9 cellular contexts compared by ENCODE assay signal in genomic region chr19:10104665-10105221, GRCh38. TPM values are rescaled to one million over a fixed set of nuclear protein-coding genes. Genes with fewer than 3 reads are reported as not detected.
DNase-seq lines count a peak whose midpoint lies in the region; ATAC-seq, FAIRE-seq and TF ChIP-seq lines count a peak whose summit lies in the region.
"Had no signal": no experiment of that assay in that cellular context is flagged by ENCODE, and none has a peak within 500 bp of the region (broad histone marks: within the 10 kb centered on the region; RNA-seq: fewer than 3 reads in every experiment).

No MANE protein-coding gene starts in this region.

- no peaks in the 10 kb centered on the region for H3K9me3 Mint-ChIP-seq in activated CD8-positive, alpha-beta memory T cell treated with anti-CD3 and anti-CD28 coated beads, Interleukin-2, amount 10 ng/mL, durations not matched to agents 7 days and 5 days (ENCODE audit: low read depth)

- TF ChIP-seq CTCF in mucosa of descending colon (IDR thresholded peaks at IDR 0.05): no peak

- peaks cover 13% of the 10 kb centered on the region for H3K4me1 ChIP-seq in mucosa of descending colon (ENCODE audit: low read depth)

- H3K4me3 ChIP-seq in mucosa of descending colon: no peak overlapping the region
- H3K4me3 ChIP-seq: lung had no signal

- intact Hi-C loops in mucosa of descending colon (cut with DNase I, micrococcal nuclease): no loop called here

- H3K27me3 Mint-ChIP-seq in activated CD8-positive, alpha-beta memory T cell treated with anti-CD3 and anti-CD28 coated beads, Interleukin-2, amount 10 ng/mL, durations not matched to agents 7 days and 5 days: no peaks in the 10 kb centered on the region

- peak; percentile 96 for DNase-seq in activated CD8-positive, alpha-beta memory T cell treated with anti-CD3 and anti-CD28 coated beads, Interleukin-2, amount 10 ng/mL, durations not matched to agents 7 days and 5 days
- DNase-seq in mucosa of descending colon (peak in 2 of 3 donors; percentile 55 to 70), GM19239 (ENCODE audit: insufficient read length, low spot score) (no peak), DMS79 treated with DMSO at 0.1 percent for 48 hours (lab: John Stamatoyannopoulos, UW) (no peak), cerebellar nuclear complex (lab: John Stamatoyannopoulos, UW) (no peak)

- H3K9me3 ChIP-seq in mucosa of descending colon: no peaks in the 10 kb centered on the region

- TF ChIP-seq POLR2A in GM19099 (IDR thresholded peaks at IDR 0.05; ENCODE audit: extremely low read depth, insufficient read length, low read depth): peak; percentile 61

- no peak for FAIRE-seq in GM19239 (lab: Jason Lieb, UNC)

- H3K36me3 ChIP-seq in mucosa of descending colon (ENCODE audit: low read depth): peaks cover 10% of the 10 kb centered on the region

- ATAC-seq in HG03432 (IDR thresholded peaks at IDR 0.05; ENCODE audit: unreplicated experiment) (peak; percentile 37), mucosa of descending colon (peak; percentile 59), HG02571 (IDR thresholded peaks at IDR 0.05; ENCODE audit: unreplicated experiment) (no peak)
- peak; percentile 63 for ATAC-seq in activated CD8-positive, alpha-beta memory T cell treated with anti-CD3 and anti-CD28 coated beads, Interleukin-2, amount 10 ng/mL, durations not matched to agents 7 days and 5 days

- H3K36me3 Mint-ChIP-seq in activated CD8-positive, alpha-beta memory T cell treated with anti-CD3 and anti-CD28 coated beads, Interleukin-2, amount 10 ng/mL, durations not matched to agents 7 days and 5 days: peaks cover 27% of the 10 kb centered on the region

- H3K4me3 Mint-ChIP-seq in activated CD8-positive, alpha-beta memory T cell treated with anti-CD3 and anti-CD28 coated beads, Interleukin-2, amount 10 ng/mL, durations not matched to agents 7 days and 5 days: peak overlapping the region; percentile 40

- peak overlapping the region; percentile 99 for H3K27ac Mint-ChIP-seq in activated CD8-positive, alpha-beta memory T cell treated with anti-CD3 and anti-CD28 coated beads, Interleukin-2, amount 10 ng/mL, durations not matched to agents 7 days and 5 days

- H3K4me1 Mint-ChIP-seq in activated CD8-positive, alpha-beta memory T cell treated with anti-CD3 and anti-CD28 coated beads, Interleukin-2, amount 10 ng/mL, durations not matched to agents 7 days and 5 days: peaks cover 75% of the 10 kb centered on the region

- CTCF ChIA-PET in activated CD8-positive, alpha-beta memory T cell treated with anti-CD3 and anti-CD28 coated beads, Interleukin-2, amount 10 ng/mL, durations not matched to agents 7 days and 5 days (lab: Charles Lee): interaction anchor here (0.6 to 3.5 kb wide), 7 partner anchors 9 to 491 kb away, joined by 3 to 23 read pairs (median 4); no protein-coding TSS in a partner anchor

RNA-seq across cellular contexts. Expression of gene PPAN, which starts 1.4 kb away (rescaled TPM):
- total RNA-seq in activated CD8-positive, alpha-beta memory T cell treated with anti-CD3 and anti-CD28 coated beads, Interleukin-2, amount 10 ng/mL, durations not matched to agents 7 days and 5 days: 100 to 1,000 TPM in 1 of 2 experiments, 10 to 100 TPM in 1; 98.5 to 115 TPM
- 10 to 100 TPM; 36.4 to 42.0 (median 40.3) TPM for total RNA-seq in mucosa of descending colon

RNA-seq across cellular contexts. Expression of gene ANGPTL6, which starts 2.3 kb away (rescaled TPM):
- total RNA-seq in activated CD8-positive, alpha-beta memory T cell treated with anti-CD3 and anti-CD28 coated beads, Interleukin-2, amount 10 ng/mL, durations not matched to agents 7 days and 5 days: 1 to 10 TPM; 2.7 to 3.3 TPM
- total RNA-seq in mucosa of descending colon: 1 to 10 TPM in 1 of 3 donors, under 1 TPM in 2; 0.32 to 1.2 (median 0.87) TPM

RNA-seq across cellular contexts. Expression of gene P2RY11, which starts 6.8 kb away (rescaled TPM):
- 10 to 100 TPM; 36.0 to 43.7 TPM for total RNA-seq in activated CD8-positive, alpha-beta memory T cell treated with anti-CD3 and anti-CD28 coated beads, Interleukin-2, amount 10 ng/mL, durations not matched to agents 7 days and 5 days
- 10 to 100 TPM; 14.1 to 18.5 (median 16.9) TPM for total RNA-seq in mucosa of descending colon

RNA-seq across cellular contexts. Expression of gene EIF3G, which starts 15.0 kb away (rescaled TPM):
- 100 to 1,000 TPM; 216 to 256 TPM for total RNA-seq in activated CD8-positive, alpha-beta memory T cell treated with anti-CD3 and anti-CD28 coated beads, Interleukin-2, amount 10 ng/mL, durations not matched to agents 7 days and 5 days
- 100 to 1,000 TPM; 151 to 201 (median 152) TPM for total RNA-seq in mucosa of descending colon

RNA-seq across cellular contexts. Expression of gene SHFL, which starts 18.6 kb away (rescaled TPM):
- 100 to 1,000 TPM in 1 of 2 experiments, 10 to 100 TPM in 1; 95.3 to 146 TPM for total RNA-seq in activated CD8-positive, alpha-beta memory T cell treated with anti-CD3 and anti-CD28 coated beads, Interleukin-2, amount 10 ng/mL, durations not matched to agents 7 days and 5 days
- 10 to 100 TPM; 26.9 to 41.5 (median 28.1) TPM for total RNA-seq in mucosa of descending colon

Comparison
In these comparisons a context has a peak if more than half of its experiments do, and no peak if none do; other contexts are left out.
1. DNase-seq: peak in activated CD8-positive, alpha-beta memory T cell treated with anti-CD3 and anti-CD28 coated beads, Interleukin-2, amount 10 ng/mL, durations not matched to agents 7 days and 5 days (single experiment) and mucosa of descending colon (2 of 3); none in GM19239 (single experiment), DMS79 treated with DMSO at 0.1 percent for 48 hours (single experiment) and cerebellar nuclear complex (0 of 2).